In genomic region chr6:104462811-104463599, GRCh38 we compare ENCODE assay signal across 24 cellular contexts.
DNase-seq lines count a peak whose midpoint lies in the region; ATAC-seq and TF ChIP-seq lines count a peak whose summit lies in the region.
"Had no signal": no experiment of that assay in that cellular context is flagged by ENCODE, and none has a peak within 500 bp of the region (broad histone marks: within the 10 kb centered on the region; RNA-seq: fewer than 3 reads in every experiment).

No MANE protein-coding gene starts in this region.

- no peaks in the 10 kb centered on the region for H3K79me2 ChIP-seq in DND-41 (ENCODE audit: insufficient read depth, low read length)
- H3K79me2 ChIP-seq in OCI-LY7 (ENCODE audit: insufficient read depth, low read depth, low read length) = no peaks in the 10 kb centered on the region

- no TSS peak for BruUV-seq in OCI-LY7 (replicated peaks; lab: Mats Ljungman, UMichigan)

- H3K4me3 ChIP-seq in DND-41 (ENCODE audit: low read depth in 1 of 2, low read length in 2 of 2) (no peak overlapping the region), SK-N-MC (peak overlapping the region; percentile 29; the same call in 1 of the 2 replicates), epithelial cell of esophagus (ENCODE audit: low read length) (no peak overlapping the region), OCI-LY7 (ENCODE audit: low read depth, low read length, poor library complexity, severe bottlenecking) (no peak overlapping the region), ascending aorta (no peak overlapping the region)
- H3K4me3 ChIP-seq: breast epithelium, neural progenitor cell, right atrium auricular region, upper lobe of right lung had no signal

- no peak overlapping the region for H3K27ac ChIP-seq in DND-41 (ENCODE audit: low read length)
- H3K27ac ChIP-seq in SK-N-MC = peak overlapping the region; percentile 88
- H3K27ac ChIP-seq in OCI-LY7 (ENCODE audit: low read depth, low read length, poor library complexity, severe bottlenecking) = no peak overlapping the region
- no peak overlapping the region for H3K27ac ChIP-seq in ascending aorta
- H3K27ac ChIP-seq: breast epithelium, neural progenitor cell, right atrium auricular region, upper lobe of right lung had no signal

- H3K4me1 ChIP-seq in DND-41 (ENCODE audit: insufficient read depth, low read length) (no peaks in the 10 kb centered on the region), OCI-LY7 (ENCODE audit: insufficient read depth, low read length, poor library complexity, severe bottlenecking) (no peaks in the 10 kb centered on the region), ascending aorta (no peaks in the 10 kb centered on the region)
- H3K4me1 ChIP-seq: breast epithelium, neural progenitor cell, right atrium auricular region, upper lobe of right lung had no signal

- no peak for TF ChIP-seq CTCF in DND-41 (IDR thresholded peaks at IDR 0.05; ENCODE audit: borderline replicate concordance, extremely low read depth, low read length, poor library complexity, severe bottlenecking)
- TF ChIP-seq CTCF in epithelial cell of esophagus (IDR thresholded peaks at IDR 0.05; ENCODE audit: insufficient read depth, low read depth, low read length, missing control alignments) = no peak
- no peak for TF ChIP-seq CTCF in OCI-LY7 (conservative IDR thresholded peaks at IDR 0.05; ENCODE audit: low read length)
- no peak for TF ChIP-seq CTCF in ascending aorta (IDR thresholded peaks at IDR 0.05)

- CTCF ChIA-PET in OCI-LY7 (lab: Charles Lee; ENCODE audit: unreplicated experiment) = no interaction called here

- intact Hi-C loops in OCI-LY7 (cut with micrococcal nuclease; ENCODE audit: unreplicated experiment) = no loop called here
- intact Hi-C loops in ascending aorta (cut with DNase I) = no loop called here

- H3K9ac ChIP-seq in DND-41 (ENCODE audit: low read depth, low read length) (no peak overlapping the region), SK-N-MC (ENCODE audit: insufficient read length) (peak overlapping the region; percentile 28)
- H3K9ac ChIP-seq: neural progenitor cell had no signal

- H3K36me3 ChIP-seq in DND-41 (ENCODE audit: insufficient read depth, low read length) = no peaks in the 10 kb centered on the region
- H3K36me3 ChIP-seq in SK-N-MC (ENCODE audit: insufficient read depth, low read length) = no peaks in the 10 kb centered on the region
- H3K36me3 ChIP-seq in OCI-LY7 (ENCODE audit: insufficient read depth, low read length) = no peaks in the 10 kb centered on the region
- H3K36me3 ChIP-seq in ascending aorta = no peaks in the 10 kb centered on the region
- H3K36me3 ChIP-seq: breast epithelium, neural progenitor cell, right atrium auricular region, upper lobe of right lung had no signal

- no peaks in the 10 kb centered on the region for H4K20me1 ChIP-seq in DND-41 (ENCODE audit: insufficient read depth, low read length)
- no peaks in the 10 kb centered on the region for H4K20me1 ChIP-seq in OCI-LY7 (ENCODE audit: insufficient read depth, low read length)

- H2AFZ ChIP-seq in DND-41 (ENCODE audit: low read depth, low read length) (no peak overlapping the region), OCI-LY7 (ENCODE audit: low read length) (no peak overlapping the region)
- H2AFZ ChIP-seq: neural progenitor cell had no signal

- peak; percentile 56; the same call in 1 of the 3 replicates for ATAC-seq in DND-41 (ENCODE audit: insufficient read depth, low read depth)
- ATAC-seq in GM19463 (IDR thresholded peaks at IDR 0.05; ENCODE audit: unreplicated experiment) = no peak
- ATAC-seq: activated CD4-positive, alpha-beta T cell treated with anti-CD3 and anti-CD28 coated beads for 36 hours; activated T-helper 17 cell treated with anti-CD3 and anti-CD28 coated beads, Interleukin-2, amount 50 U/mL, for 72 hours; left lobe of liver; stimulated activated naive CD8-positive, alpha-beta T cell treated with anti-CD3 and anti-CD28 coated beads, Interleukin-15, Interleukin-2, amounts not matched to agents 100 U/mL and 50 U/mL, for 24 hours; T-helper 17 cell; upper lobe of right lung had no signal

- no peak overlapping the region for H3K4me2 ChIP-seq in DND-41 (ENCODE audit: insufficient read depth, low read length)
- no peak overlapping the region for H3K4me2 ChIP-seq in OCI-LY7 (ENCODE audit: low read length)
- H3K4me2 ChIP-seq: neural progenitor cell had no signal

- POLR2A ChIA-PET in OCI-LY7 (lab: Charles Lee) = no interaction called here

- H3K9me2 ChIP-seq in OCI-LY7 (ENCODE audit: insufficient read depth, low read length) = no peaks in the 10 kb centered on the region

- DNase-seq in DND-41 (no peak), HuH-7 (ENCODE audit: low spot score) (peak; percentile 34), SK-N-MC (ENCODE audit: low read depth, low spot score) (peak; percentile 59), epithelial cell of esophagus (ENCODE audit: low read depth) (peak; percentile 17), NCI-H446 (lab: John Stamatoyannopoulos, UW) (no peak), OCI-LY7 (ENCODE audit: low spot score) (no peak), ascending aorta (ENCODE audit: low spot score in 2 of 2) (no peak)
- DNase-seq: activated CD4-positive, alpha-beta T cell treated with anti-CD3 and anti-CD28 coated beads for 36 hours; C1 segment of cervical spinal cord; effector CD8-positive, alpha-beta T cell; glutamatergic neuron; NCI-H2029; NCI-H226; NCI-H774; stimulated activated CD4-positive, alpha-beta T cell treated with anti-CD3 and anti-CD28 coated beads, Interleukin-1b, Interleukin-23, amount 100 ng/mL, for 48 hours; stimulated activated naive CD8-positive, alpha-beta T cell treated with anti-CD3 and anti-CD28 coated beads, Interleukin-15, Interleukin-2, amounts not matched to agents 100 U/mL and 50 U/mL, for 24 hours; T-helper 17 cell; upper lobe of right lung had no signal

- H3K9me3 ChIP-seq in DND-41 (ENCODE audit: insufficient read depth, low read length, severe bottlenecking) = no peaks in the 10 kb centered on the region
- H3K9me3 ChIP-seq in SK-N-MC (ENCODE audit: low read depth, low read length) = no peaks in the 10 kb centered on the region
- no peaks in the 10 kb centered on the region for H3K9me3 ChIP-seq in OCI-LY7 (ENCODE audit: low read length)
- H3K9me3 ChIP-seq in ascending aorta = no peaks in the 10 kb centered on the region
- H3K9me3 ChIP-seq: breast epithelium, right atrium auricular region, upper lobe of right lung had no signal

- H3K27me3 ChIP-seq in DND-41 (ENCODE audit: insufficient read depth, low read length, poor library complexity) (no peaks in the 10 kb centered on the region), ascending aorta (no peaks in the 10 kb centered on the region)
- H3K27me3 ChIP-seq: breast epithelium, neural progenitor cell, right atrium auricular region, upper lobe of right lung had no signal

Comparison
In these comparisons a context has a peak if more than half of its experiments do, and no peak if none do; other contexts are left out.
1. DNase-seq: peak in HuH-7 (single experiment), SK-N-MC (single experiment) and epithelial cell of esophagus (single experiment); none in DND-41 (single experiment), NCI-H446 (0 of 2), OCI-LY7 (single experiment) and ascending aorta (0 of 2).